19 cellular contexts compared by ENCODE assay signal in genomic region chr11:77558380-77558779, GRCh38. TPM values are rescaled to one million over a fixed set of nuclear protein-coding genes. Genes with fewer than 3 reads are reported as not detected.
"Had no signal": no experiment of that assay in that cellular context is flagged by ENCODE, and none has a peak within 500 bp of the region (broad histone marks: within the 10 kb centered on the region; RNA-seq: fewer than 3 reads in every experiment).

No MANE protein-coding gene starts in this region.

- H3K27ac ChIP-seq: ascending aorta, breast epithelium, foreskin keratinocyte, right lobe of liver, spleen, stomach, thoracic aorta had no signal

- H3K27me3 Mint-ChIP-seq: activated naive CD8-positive, alpha-beta T cell treated with anti-CD3 and anti-CD28 coated beads, Interleukin-2, amount 50 U/mL, for 24 hours had no signal

- ATAC-seq: activated CD8-positive, alpha-beta memory T cell treated with anti-CD3 and anti-CD28 coated beads, Interleukin-2, amount 10 ng/mL, durations not matched to agents 7 days and 5 days; activated naive CD8-positive, alpha-beta T cell treated with anti-CD3 and anti-CD28 coated beads, Interleukin-2, amount 50 U/mL, for 24 hours; foreskin keratinocyte had no signal

- H3K27me3 ChIP-seq: ascending aorta, breast epithelium, foreskin keratinocyte, right lobe of liver, spleen, stomach had no signal

- H3K4me1 ChIP-seq: ascending aorta, breast epithelium, right lobe of liver, spleen, stomach had no signal

- H3K4me1 Mint-ChIP-seq: activated CD8-positive, alpha-beta memory T cell treated with anti-CD3 and anti-CD28 coated beads, Interleukin-2, amount 10 ng/mL, durations not matched to agents 7 days and 5 days; activated naive CD8-positive, alpha-beta T cell treated with anti-CD3 and anti-CD28 coated beads, Interleukin-2, amount 50 U/mL, for 24 hours; nephron progenitor cell had no signal

- H3K4me3 ChIP-seq: ascending aorta, breast epithelium, right lobe of liver, spleen, stomach, thoracic aorta had no signal

- H3K36me3 ChIP-seq: ascending aorta, breast epithelium, right lobe of liver, spleen, stomach, thoracic aorta had no signal

- H3K4me3 Mint-ChIP-seq: activated CD4-positive, alpha-beta memory T cell treated with anti-CD3 and anti-CD28 coated beads for 36 hours; activated CD8-positive, alpha-beta memory T cell treated with anti-CD3 and anti-CD28 coated beads, Interleukin-2, amount 10 ng/mL, durations not matched to agents 7 days and 5 days; activated naive CD4-positive, alpha-beta T cell treated with anti-CD3 and anti-CD28 coated beads for 36 hours; activated naive CD8-positive, alpha-beta T cell treated with anti-CD3 and anti-CD28 coated beads, Interleukin-2, amount 50 U/mL, for 24 hours; mesothelial cell of epicardium; nephron progenitor cell had no signal

- H3K36me3 Mint-ChIP-seq: activated CD4-positive, alpha-beta memory T cell treated with anti-CD3 and anti-CD28 coated beads for 36 hours; mesothelial cell of epicardium had no signal

- H3K27ac Mint-ChIP-seq: activated CD4-positive, alpha-beta memory T cell treated with anti-CD3 and anti-CD28 coated beads for 36 hours; activated CD8-positive, alpha-beta memory T cell treated with anti-CD3 and anti-CD28 coated beads, Interleukin-2, amount 10 ng/mL, durations not matched to agents 7 days and 5 days; activated naive CD4-positive, alpha-beta T cell treated with anti-CD3 and anti-CD28 coated beads for 36 hours; activated naive CD8-positive, alpha-beta T cell treated with anti-CD3 and anti-CD28 coated beads, Interleukin-2, amount 50 U/mL, for 24 hours; activated T-helper 2 cell treated with anti-CD3 and anti-CD28 coated beads, Interferon-gamma antibody, Interleukin-2, Interleukin-4, amounts not matched to agents 10 μg/mL and 5 μg/mL and 100 μg/mL, durations not matched to agents 14 hours and 24 hours and 36 hours; mesothelial cell of epicardium; nephron progenitor cell had no signal

- DNase-seq: activated CD4-positive, alpha-beta memory T cell treated with anti-CD3 and anti-CD28 coated beads for 36 hours; activated CD8-positive, alpha-beta memory T cell treated with anti-CD3 and anti-CD28 coated beads, Interleukin-2, amount 10 ng/mL, durations not matched to agents 7 days and 5 days; activated naive CD4-positive, alpha-beta T cell treated with anti-CD3 and anti-CD28 coated beads for 36 hours; activated naive CD8-positive, alpha-beta T cell treated with anti-CD3 and anti-CD28 coated beads, Interleukin-2, amount 50 U/mL, for 24 hours; activated T-cell treated with anti-CD3 and anti-CD28 coated beads, Interleukin-2, amount 50 U/mL, for 1 hour; cerebellar nuclear complex; effector CD8-positive, alpha-beta T cell; foreskin keratinocyte; glutamatergic neuron; nephron progenitor cell; right lobe of liver; spleen; stomach; T1000 had no signal

- H3K9me3 ChIP-seq: breast epithelium, right lobe of liver, thoracic aorta had no signal

RNA-seq across cellular contexts. Expression of gene AQP11, which starts 31.4 kb away (rescaled TPM):
- total RNA-seq: thoracic aorta had no signal
